In genomic region chr12:121538699-121539061, GRCh38 we compare ENCODE assay signal across 8 cellular contexts. TPM values are rescaled to one million over a fixed set of nuclear protein-coding genes. Genes with fewer than 3 reads are reported as not detected.
DNase-seq lines count a peak whose midpoint lies in the region; ATAC-seq, FAIRE-seq and TF ChIP-seq lines count a peak whose summit lies in the region.

No MANE protein-coding gene starts in this region.

- no peak for FAIRE-seq in D721Med (lab: Jason Lieb, UNC)

- H3K4me1 ChIP-seq in Caco-2, result peaks cover 21% of the 10 kb centered on the region
- H3K4me1 ChIP-seq in mesendoderm (ENCODE audit: control insufficient read depth, low read depth, low read length), result peaks cover 2% of the 10 kb centered on the region

- H3K27ac Mint-ChIP-seq in Caco-2 (ENCODE audit: unreplicated experiment), result peak overlapping the region; percentile 67
- H3K27ac Mint-ChIP-seq in activated T-helper 1 cell treated with anti-CD3 and anti-CD28 coated beads, Interleukin-12 subunit alpha, Interleukin-12 subunit beta, Interleukin-2, Interleukin-4 antibody, amounts not matched to agents 30 ng/mL and 10 ng/mL and 1 ng/mL, durations not matched to agents 14 hours and 24 hours and 36 hours, result peak overlapping the region; percentile 79

- no peak overlapping the region for H2BK15ac ChIP-seq in mesendoderm (replicated peaks; ENCODE audit: low read depth)

- no peaks in the 10 kb centered on the region for H3K79me2 ChIP-seq in mesendoderm (ENCODE audit: control insufficient read depth, insufficient read depth, low read length)

- H3K56ac ChIP-seq in mesendoderm (ENCODE audit: low read length), result no peak overlapping the region

- H4K5ac ChIP-seq in mesendoderm (ENCODE audit: low read length), result no peak overlapping the region

- H2BK120ac ChIP-seq in mesendoderm (ENCODE audit: low read depth, low read length), result no peak overlapping the region

- CTCF ChIA-PET in Caco-2 (lab: Charles Lee), result interaction anchor here (0.7 to 1.4 kb wide), 4 partner anchors 14 to 130 kb away, joined by 4 to 10 read pairs (median 6); partner anchors contain the start of gene MORN3

- no peaks in the 10 kb centered on the region for H3K36me3 ChIP-seq in Caco-2 (ENCODE audit: control insufficient read depth, insufficient read depth, low read length)
- no peaks in the 10 kb centered on the region for H3K36me3 ChIP-seq in mesendoderm (ENCODE audit: control insufficient read depth, insufficient read depth, low read length)

- POLR2A ChIA-PET in Caco-2 (lab: Charles Lee), result interaction anchor here (0.5 to 0.6 kb wide), 2 partner anchors 322 to 988 kb away, joined by 5 to 10 read pairs; partner anchors contain the start of genes KNTC1 and RSRC2

- H3K9me3 Mint-ChIP-seq in Caco-2 (ENCODE audit: unreplicated experiment), result no peaks in the 10 kb centered on the region
- H3K9me3 Mint-ChIP-seq in activated T-helper 1 cell treated with anti-CD3 and anti-CD28 coated beads, Interleukin-12 subunit alpha, Interleukin-12 subunit beta, Interleukin-2, Interleukin-4 antibody, amounts not matched to agents 30 ng/mL and 10 ng/mL and 1 ng/mL, durations not matched to agents 14 hours and 24 hours and 36 hours, result no peaks in the 10 kb centered on the region

- DNase-seq in Caco-2 (peak; percentile 76 to 88), HT1080 (ENCODE audit: low read depth) (peak; percentile 29), mesendoderm (peak; percentile 78), D721Med (ENCODE audit: insufficient read length, low spot score) (no peak)
- no peak for DNase-seq in activated T-helper 1 cell treated with anti-CD3 and anti-CD28 coated beads, Interleukin-12 subunit alpha, Interleukin-12 subunit beta, Interleukin-2, Interleukin-4 antibody, amounts not matched to agents 30 ng/mL and 10 ng/mL and 1 ng/mL, durations not matched to agents 14 hours and 24 hours and 36 hours (ENCODE audit: low spot score)

- no TSS peak for BruUV-seq in Caco-2 (replicated peaks; lab: Mats Ljungman, UMichigan)

- H4K8ac ChIP-seq in mesendoderm (ENCODE audit: low read depth, low read length), result no peak overlapping the region

- H3K23ac ChIP-seq in mesendoderm (ENCODE audit: low read length), result no peak overlapping the region

- H3K27me3 ChIP-seq in Caco-2 (replicated peaks; ENCODE audit: control insufficient read depth, insufficient read depth, low read length) (no peaks in the 10 kb centered on the region), mesendoderm (ENCODE audit: insufficient read depth, low read length, poor library complexity) (no peaks in the 10 kb centered on the region)

- H3K36me3 Mint-ChIP-seq in Caco-2 (ENCODE audit: insufficient read depth, unreplicated experiment), result peaks cover 23% of the 10 kb centered on the region
- H3K36me3 Mint-ChIP-seq in activated T-helper 1 cell treated with anti-CD3 and anti-CD28 coated beads, Interleukin-12 subunit alpha, Interleukin-12 subunit beta, Interleukin-2, Interleukin-4 antibody, amounts not matched to agents 30 ng/mL and 10 ng/mL and 1 ng/mL, durations not matched to agents 14 hours and 24 hours and 36 hours (ENCODE audit: low read depth), result peaks cover 9% of the 10 kb centered on the region

- ATAC-seq in GM19463 (IDR thresholded peaks at IDR 0.05; ENCODE audit: unreplicated experiment) (no peak), GM21576 (IDR thresholded peaks at IDR 0.05; ENCODE audit: unreplicated experiment) (no peak), HG02852 (IDR thresholded peaks at IDR 0.05; ENCODE audit: unreplicated experiment) (no peak)

- intact Hi-C loops in Caco-2 (cut with micrococcal nuclease; ENCODE audit: unreplicated experiment), result loop anchor here (5.0 kb wide), 2 partner anchors 36 to 64 kb away; no protein-coding TSS in a partner anchor
- intact Hi-C loops in activated T-helper 1 cell treated with anti-CD3 and anti-CD28 coated beads, Interleukin-12 subunit alpha, Interleukin-12 subunit beta, Interleukin-2, Interleukin-4 antibody, amounts not matched to agents 30 ng/mL and 10 ng/mL and 1 ng/mL, durations not matched to agents 14 hours and 24 hours and 36 hours (cut with micrococcal nuclease), result loop anchor here (1.0 to 5.0 kb wide), 6 partner anchors 36 to 254 kb away; partner anchors contain the start of genes KDM2B and RHOF

- no peak overlapping the region for H3K9ac ChIP-seq in mesendoderm (ENCODE audit: low read length)

- no peak overlapping the region for H3K27ac ChIP-seq in mesendoderm (ENCODE audit: low read depth, low read length)

- peaks cover 7% of the 10 kb centered on the region for H3K79me1 ChIP-seq in mesendoderm (ENCODE audit: low read length)

- H3K18ac ChIP-seq in mesendoderm (ENCODE audit: low read length), result no peak overlapping the region

- no CpG with 5 or more reads among the region's 5 CpGs for WGBS in mesendoderm (ENCODE audit: extremely low coverage, insufficient coverage, low lambda C conversion rate)

- no peak overlapping the region for H3K4ac ChIP-seq in mesendoderm (ENCODE audit: low read depth, low read length)

- TF ChIP-seq CTCF in Caco-2 (IDR thresholded peaks at IDR 0.05; ENCODE audit: insufficient read depth in 1 of 2, low read depth in 1 of 2, low read length in 1 of 2, severe bottlenecking in 1 of 2, unreplicated experiment in 1 of 2), result no peak
- TF ChIP-seq CTCF in D721Med (IDR thresholded peaks at IDR 0.05; ENCODE audit: insufficient read depth, missing control alignments), result no peak

- H3K9me3 ChIP-seq in Caco-2, result no peaks in the 10 kb centered on the region

- H3K4me1 Mint-ChIP-seq in Caco-2 (ENCODE audit: low read depth, unreplicated experiment), result peaks cover 17% of the 10 kb centered on the region
- peaks cover 37% of the 10 kb centered on the region for H3K4me1 Mint-ChIP-seq in activated T-helper 1 cell treated with anti-CD3 and anti-CD28 coated beads, Interleukin-12 subunit alpha, Interleukin-12 subunit beta, Interleukin-2, Interleukin-4 antibody, amounts not matched to agents 30 ng/mL and 10 ng/mL and 1 ng/mL, durations not matched to agents 14 hours and 24 hours and 36 hours (ENCODE audit: low read depth)

- H3K4me3 ChIP-seq in Caco-2 (ENCODE audit: low read depth, low read length), result peak overlapping the region; percentile 65
- H3K4me3 ChIP-seq in mesendoderm (ENCODE audit: low read length), result no peak overlapping the region

- peak overlapping the region; percentile 86 for H3K4me3 Mint-ChIP-seq in Caco-2 (ENCODE audit: unreplicated experiment)
- H3K4me3 Mint-ChIP-seq in activated T-helper 1 cell treated with anti-CD3 and anti-CD28 coated beads, Interleukin-12 subunit alpha, Interleukin-12 subunit beta, Interleukin-2, Interleukin-4 antibody, amounts not matched to agents 30 ng/mL and 10 ng/mL and 1 ng/mL, durations not matched to agents 14 hours and 24 hours and 36 hours, result peak overlapping the region; percentile 88

- H3K27me3 Mint-ChIP-seq in Caco-2 (ENCODE audit: insufficient read depth, unreplicated experiment), result no peaks in the 10 kb centered on the region
- peaks cover 4% of the 10 kb centered on the region for H3K27me3 Mint-ChIP-seq in activated T-helper 1 cell treated with anti-CD3 and anti-CD28 coated beads, Interleukin-12 subunit alpha, Interleukin-12 subunit beta, Interleukin-2, Interleukin-4 antibody, amounts not matched to agents 30 ng/mL and 10 ng/mL and 1 ng/mL, durations not matched to agents 14 hours and 24 hours and 36 hours (ENCODE audit: insufficient read depth)

- H2AK5ac ChIP-seq in mesendoderm (ENCODE audit: low read length), result no peak overlapping the region

- no peak overlapping the region for H2BK5ac ChIP-seq in mesendoderm (ENCODE audit: low read length)

- H3K4me2 ChIP-seq in mesendoderm (ENCODE audit: low read length), result no peak overlapping the region

RNA-seq across cellular contexts. Expression of gene KDM2B, which starts 42.1 kb away (rescaled TPM):
- 47.7 and 48.4 TPM in 2 replicates for total RNA-seq in Caco-2 (2022)
- total RNA-seq in HT1080 (2014; rRNA removed; shearing (Covaris generic)), result 18.2 and 39.2 TPM in 2 replicates
- polyA plus RNA-seq in HT1080 (2015; cell fraction: cytosol; rRNA removed), result 15.3 and 15.6 TPM in 2 replicates
- 30.0 and 33.3 TPM in 2 replicates for polyA plus RNA-seq in HT1080 (2015; cell fraction: nucleus; rRNA removed)
- total RNA-seq in activated T-helper 1 cell treated with anti-CD3 and anti-CD28 coated beads, Interleukin-12 subunit alpha, Interleukin-12 subunit beta, Interleukin-2, Interleukin-4 antibody, amounts not matched to agents 30 ng/mL and 10 ng/mL and 1 ng/mL, durations not matched to agents 14 hours and 24 hours and 36 hours, result 58.1 and 60.1 TPM in 2 replicates
- 74.8 TPM for polyA plus RNA-seq in mesendoderm (2013, experiment 1 of 2)
- 78.1 TPM for polyA plus RNA-seq in mesendoderm (2013, experiment 2 of 2)

Comparison
In these comparisons a context has a peak if more than half of its experiments do, and no peak if none do; other contexts are left out.
1. DNase-seq: peak in Caco-2 (2 of 2), HT1080 (single experiment) and mesendoderm (single experiment); none in activated T-helper 1 cell treated with anti-CD3 and anti-CD28 coated beads, Interleukin-12 subunit alpha, Interleukin-12 subunit beta, Interleukin-2, Interleukin-4 antibody, amounts not matched to agents 30 ng/mL and 10 ng/mL and 1 ng/mL, durations not matched to agents 14 hours and 24 hours and 36 hours (single experiment) and D721Med (single experiment).